Comparison of ENCODE assay signal across 8 cellular contexts in the genomic region with DNA sequence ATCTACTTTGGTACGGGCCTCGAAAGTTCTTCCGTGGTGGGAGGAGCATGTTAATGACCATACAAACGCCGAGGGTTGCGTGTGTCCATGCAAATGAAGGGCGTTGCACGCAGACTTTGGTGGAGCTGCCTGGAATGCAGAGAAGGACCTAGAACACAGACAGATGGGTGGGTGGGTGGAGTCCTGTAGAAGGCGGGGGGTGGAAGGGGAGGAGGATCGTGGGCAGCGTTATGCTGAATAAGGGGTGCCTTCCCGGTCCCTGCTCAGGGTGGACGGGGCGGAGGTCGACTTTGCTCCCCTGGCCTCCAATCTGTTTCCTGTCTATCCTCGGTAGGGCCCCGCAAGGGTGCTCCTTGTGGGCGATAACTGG. TPM values are rescaled to one million over a fixed set of nuclear protein-coding genes. Genes with fewer than 3 reads are reported as not detected.
DNase-seq lines count a peak whose midpoint lies in the region; ATAC-seq and TF ChIP-seq lines count a peak whose summit lies in the region.

No MANE protein-coding gene starts in this region.

- TF ChIP-seq CTCF in GM12875 (IDR thresholded peaks at IDR 0.05; ENCODE audit: borderline replicate concordance, insufficient read depth, low read depth, low read length) (no peak), coronary artery (IDR thresholded peaks at IDR 0.05) (no peak), progenitor cell of endocrine pancreas (IDR thresholded peaks at IDR 0.05; ENCODE audit: unreplicated experiment) (no peak)

- no peaks in the 10 kb centered on the region for H3K36me3 Mint-ChIP-seq in progenitor cell of endocrine pancreas (ENCODE audit: insufficient read depth)

- H3K4me3 ChIP-seq in GM12875 (ENCODE audit: low read depth, low read length) (peak overlapping the region; percentile 66), coronary artery (peak overlapping the region; percentile 74)

- H3K9me3 Mint-ChIP-seq in progenitor cell of endocrine pancreas (ENCODE audit: low read depth) = no peaks in the 10 kb centered on the region

- DNase-seq in NCI-H2196 (lab: John Stamatoyannopoulos, UW; ENCODE audit: unreplicated experiment) (peak; percentile 48), coronary artery (ENCODE audit: low spot score) (no peak), progenitor cell of endocrine pancreas (ENCODE audit: low spot score, unreplicated experiment) (no peak), globus pallidus (ENCODE audit: low spot score) (no peak), SK-N-DZ (ENCODE audit: low spot score) (no peak)
- no peak for DNase-seq in stimulated activated naive CD4-positive, alpha-beta T cell (lab: John Stamatoyannopoulos, UW)

- no peak for ATAC-seq in HG02852 (IDR thresholded peaks at IDR 0.05; ENCODE audit: unreplicated experiment)

- peaks cover 2% of the 10 kb centered on the region for H3K4me1 Mint-ChIP-seq in progenitor cell of endocrine pancreas (ENCODE audit: low read depth)

- peak overlapping the region; percentile 66 for H3K4me3 Mint-ChIP-seq in progenitor cell of endocrine pancreas (ENCODE audit: low read depth)

- no peak overlapping the region for H3K27ac ChIP-seq in coronary artery

- peaks cover 30% of the 10 kb centered on the region for H3K27me3 Mint-ChIP-seq in progenitor cell of endocrine pancreas

- peak overlapping the region; percentile 78 for H3K27ac Mint-ChIP-seq in progenitor cell of endocrine pancreas

RNA-seq across cellular contexts. Expression of gene PAQR4, which starts 0.8 kb away (rescaled TPM):
- total RNA-seq in progenitor cell of endocrine pancreas = 13.0 and 13.1 TPM in 2 replicates
- 61.7 and 66.7 TPM in 2 replicates for polyA plus RNA-seq in SK-N-DZ (2014; cell fraction: cytosol; rRNA removed)
- 84.7 and 92.4 TPM in 2 replicates for polyA plus RNA-seq in SK-N-DZ (2014; cell fraction: nucleus; rRNA removed)

RNA-seq across cellular contexts. Expression of gene KREMEN2, which starts 4.3 kb away (rescaled TPM):
- 0.31 and 0.47 TPM in 2 replicates for total RNA-seq in progenitor cell of endocrine pancreas
- 16.9 and 22.7 TPM in 2 replicates for polyA plus RNA-seq in SK-N-DZ (2014; cell fraction: cytosol; rRNA removed)
- polyA plus RNA-seq in SK-N-DZ (2014; cell fraction: nucleus; rRNA removed) = 45.5 and 46.1 TPM in 2 replicates

RNA-seq across cellular contexts. Expression of gene PKMYT1, which starts 11.9 kb away (rescaled TPM):
- 33.7 and 36.5 TPM in 2 replicates for total RNA-seq in progenitor cell of endocrine pancreas
- polyA plus RNA-seq in SK-N-DZ (2014; cell fraction: cytosol; rRNA removed) = 90.4 and 97.4 TPM in 2 replicates
- polyA plus RNA-seq in SK-N-DZ (2014; cell fraction: nucleus; rRNA removed) = 238 and 259 TPM in 2 replicates

RNA-seq across cellular contexts. Expression of gene CLDN9, which starts 44.4 kb away (rescaled TPM):
- total RNA-seq in progenitor cell of endocrine pancreas = 2.2 and 2.9 TPM in 2 replicates
- not detected in 2 replicates for polyA plus RNA-seq in SK-N-DZ (2014; cell fraction: cytosol; rRNA removed)
- 0.17 TPM in 1 of 2 replicates, not detected in the other for polyA plus RNA-seq in SK-N-DZ (2014; cell fraction: nucleus; rRNA removed)

RNA-seq across cellular contexts. Expression of gene CLDN6, which starts 49.6 kb away (rescaled TPM):
- 563 and 578 TPM in 2 replicates for total RNA-seq in progenitor cell of endocrine pancreas
- polyA plus RNA-seq in SK-N-DZ (2014; cell fraction: cytosol; rRNA removed) = not detected in 2 replicates
- 0.17 TPM in 1 of 2 replicates, not detected in the other for polyA plus RNA-seq in SK-N-DZ (2014; cell fraction: nucleus; rRNA removed)
